20 cellular contexts compared by ENCODE assay signal in the genomic region with DNA sequence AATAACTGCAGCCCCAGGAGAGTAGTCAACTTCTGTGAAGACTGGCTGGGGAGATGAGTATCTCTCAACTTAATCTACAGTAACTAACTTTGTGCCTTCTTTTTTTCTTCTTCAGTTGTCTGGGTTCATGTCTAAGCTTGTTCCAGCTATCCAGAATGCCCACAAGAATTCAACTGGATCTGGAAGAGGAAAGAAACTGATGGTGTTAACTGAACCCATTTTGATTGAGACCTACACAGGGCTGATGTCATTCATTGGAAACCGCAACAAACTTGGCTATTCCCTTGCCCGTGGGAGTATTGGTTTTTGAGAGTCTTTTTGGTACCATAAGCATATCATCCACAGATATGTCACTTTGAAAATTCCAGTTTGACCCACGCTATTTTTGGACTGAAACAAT.
A peak's percentile ranks its signal among the peaks of the same experiment; 100 is the strongest.
DNase-seq lines count a peak whose midpoint lies in the region; ATAC-seq, FAIRE-seq and TF ChIP-seq lines count a peak whose summit lies in the region.
"Had no signal": no experiment of that assay in that cellular context is flagged by ENCODE, and none has a peak within 500 bp of the region (broad histone marks: within the 10 kb centered on the region; RNA-seq: fewer than 3 reads in every experiment).

No MANE protein-coding gene starts in this region.

- DNase-seq in H54 (ENCODE audit: insufficient read length, low spot score): no peak
- DNase-seq in RPMI7951 (ENCODE audit: low read depth): peak; percentile 53
- peak; percentile 94 for DNase-seq in bronchial epithelial cell (ENCODE audit: low read depth)
- peak; percentile 21 for DNase-seq in fibroblast of mammary gland (ENCODE audit: low read depth)
- DNase-seq in osteoblast (ENCODE audit: insufficient read length, low spot score, missing footprints): no peak
- no peak for DNase-seq in NCI-H748 (lab: John Stamatoyannopoulos, UW; ENCODE audit: unreplicated experiment)
- DNase-seq: C1 segment of cervical spinal cord; CD4-positive, alpha-beta memory T cell; COR-L47; DMS79; EL; GDM1; GM23248; H9 had no signal

- no peak overlapping the region for H3K27ac ChIP-seq in osteoblast (ENCODE audit: low read depth, low read length)
- H3K27ac ChIP-seq: GM23248 had no signal

- no peak overlapping the region for H2AFZ ChIP-seq in osteoblast (ENCODE audit: low read length)
- H2AFZ ChIP-seq: GM23248 had no signal

- H3K36me3 ChIP-seq in bronchial epithelial cell (ENCODE audit: control insufficient read depth, insufficient read depth, low read length): no peaks in the 10 kb centered on the region
- no peaks in the 10 kb centered on the region for H3K36me3 ChIP-seq in osteoblast (ENCODE audit: insufficient read depth, low read length)

- peaks cover 17% of the 10 kb centered on the region for H3K4me1 ChIP-seq in osteoblast (ENCODE audit: insufficient read depth, low read length)

- H3K79me2 ChIP-seq in osteoblast (ENCODE audit: insufficient read depth, low read length): no peaks in the 10 kb centered on the region

- ATAC-seq in HG03460 (IDR thresholded peaks at IDR 0.05; ENCODE audit: unreplicated experiment): no peak
- no peak for ATAC-seq in HG03139 (IDR thresholded peaks at IDR 0.05; ENCODE audit: unreplicated experiment)
- ATAC-seq: GM12878, HCT116 had no signal

- no peaks in the 10 kb centered on the region for H3K9me3 ChIP-seq in osteoblast (ENCODE audit: low read depth, low read length)

- no peak overlapping the region for H3K4me3 ChIP-seq in bronchial epithelial cell (ENCODE audit: low read depth, low read length)
- no peak overlapping the region for H3K4me3 ChIP-seq in fibroblast of mammary gland (ENCODE audit: control insufficient read depth, low read depth, low read length)
- H3K4me3 ChIP-seq in osteoblast (ENCODE audit: insufficient read depth, low read length): no peak overlapping the region
- H3K4me3 ChIP-seq: GM12878, GM23248 had no signal

- FAIRE-seq in H54 (lab: Jason Lieb, UNC) (peak; percentile 65), bronchial epithelial cell (lab: Jason Lieb, UNC) (no peak)
- FAIRE-seq: GM12878, GM19239, H1 had no signal

- no peaks in the 10 kb centered on the region for H4K20me1 ChIP-seq in osteoblast (ENCODE audit: insufficient read depth, low read length)

- no peak overlapping the region for H3K4me2 ChIP-seq in osteoblast (ENCODE audit: insufficient read depth, low read length)

- TF ChIP-seq POLR2A in H54 (IDR thresholded peaks at IDR 0.05; ENCODE audit: low read depth, low read length): no peak

- no peak for TF ChIP-seq CTCF in bronchial epithelial cell (IDR thresholded peaks at IDR 0.05; ENCODE audit: insufficient read depth, low read length, severe bottlenecking)
- no peak for TF ChIP-seq CTCF in fibroblast of mammary gland (conservative IDR thresholded peaks at IDR 0.05; ENCODE audit: control insufficient read depth, insufficient read depth, low read depth, low read length)
- no peak for TF ChIP-seq CTCF in osteoblast (IDR thresholded peaks at IDR 0.05; ENCODE audit: extremely low read depth, low read depth, low read length)

- no peaks in the 10 kb centered on the region for H3K27me3 ChIP-seq in bronchial epithelial cell (ENCODE audit: control insufficient read depth, insufficient read depth, low read length)
- no peaks in the 10 kb centered on the region for H3K27me3 ChIP-seq in osteoblast (ENCODE audit: insufficient read depth, low read length)

Comparison
In these comparisons a context has a peak if more than half of its experiments do, and no peak if none do; other contexts are left out.
1. DNase-seq: peak in RPMI7951 (single experiment), bronchial epithelial cell (single experiment) and fibroblast of mammary gland (single experiment); none in H54 (single experiment), osteoblast (single experiment) and NCI-H748 (single experiment).